In the genomic region with DNA sequence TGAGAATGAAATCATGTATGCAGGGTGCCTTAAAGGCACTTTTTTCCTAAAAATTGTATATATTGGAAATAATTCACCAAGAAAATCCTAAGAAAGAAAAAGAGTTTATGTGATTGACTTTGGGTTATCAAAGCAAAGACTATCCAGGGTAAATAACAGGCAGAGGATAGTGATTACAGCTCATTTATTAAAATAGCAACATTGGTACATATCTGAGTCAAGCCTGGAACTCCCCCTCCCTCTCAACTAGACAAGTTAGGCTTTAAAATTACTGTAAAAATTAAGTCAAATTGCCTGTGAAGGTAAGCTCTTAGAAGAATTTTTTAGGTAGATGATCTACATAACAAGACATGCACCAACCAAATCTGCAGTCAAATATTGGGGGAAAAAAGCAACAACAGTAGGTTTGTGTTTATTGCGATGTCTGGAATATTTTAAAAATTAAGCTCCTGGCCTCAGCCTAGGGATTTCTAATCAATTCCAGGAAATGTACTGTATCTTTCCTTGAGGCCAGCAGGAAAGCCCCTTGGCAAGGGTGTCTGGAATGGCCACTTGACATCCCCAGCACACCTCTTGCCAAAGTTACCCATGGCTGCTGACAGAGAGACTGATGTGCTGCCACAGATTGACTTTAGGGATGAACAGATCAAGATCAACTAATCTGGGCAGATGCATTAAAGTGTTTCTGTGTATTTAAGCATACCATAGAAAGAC, we compare ENCODE assay signal across 2 cellular contexts.
A peak's percentile ranks its signal among the peaks of the same experiment; 100 is the strongest.
TF ChIP-seq lines count a peak whose summit lies in the region.

No MANE protein-coding gene starts in this region.

TF ChIP-seq in K562, 482 proteins besides CTCF, POLR2A, EP300 and RAD21:
- TF ChIP-seq, protein P1, sequence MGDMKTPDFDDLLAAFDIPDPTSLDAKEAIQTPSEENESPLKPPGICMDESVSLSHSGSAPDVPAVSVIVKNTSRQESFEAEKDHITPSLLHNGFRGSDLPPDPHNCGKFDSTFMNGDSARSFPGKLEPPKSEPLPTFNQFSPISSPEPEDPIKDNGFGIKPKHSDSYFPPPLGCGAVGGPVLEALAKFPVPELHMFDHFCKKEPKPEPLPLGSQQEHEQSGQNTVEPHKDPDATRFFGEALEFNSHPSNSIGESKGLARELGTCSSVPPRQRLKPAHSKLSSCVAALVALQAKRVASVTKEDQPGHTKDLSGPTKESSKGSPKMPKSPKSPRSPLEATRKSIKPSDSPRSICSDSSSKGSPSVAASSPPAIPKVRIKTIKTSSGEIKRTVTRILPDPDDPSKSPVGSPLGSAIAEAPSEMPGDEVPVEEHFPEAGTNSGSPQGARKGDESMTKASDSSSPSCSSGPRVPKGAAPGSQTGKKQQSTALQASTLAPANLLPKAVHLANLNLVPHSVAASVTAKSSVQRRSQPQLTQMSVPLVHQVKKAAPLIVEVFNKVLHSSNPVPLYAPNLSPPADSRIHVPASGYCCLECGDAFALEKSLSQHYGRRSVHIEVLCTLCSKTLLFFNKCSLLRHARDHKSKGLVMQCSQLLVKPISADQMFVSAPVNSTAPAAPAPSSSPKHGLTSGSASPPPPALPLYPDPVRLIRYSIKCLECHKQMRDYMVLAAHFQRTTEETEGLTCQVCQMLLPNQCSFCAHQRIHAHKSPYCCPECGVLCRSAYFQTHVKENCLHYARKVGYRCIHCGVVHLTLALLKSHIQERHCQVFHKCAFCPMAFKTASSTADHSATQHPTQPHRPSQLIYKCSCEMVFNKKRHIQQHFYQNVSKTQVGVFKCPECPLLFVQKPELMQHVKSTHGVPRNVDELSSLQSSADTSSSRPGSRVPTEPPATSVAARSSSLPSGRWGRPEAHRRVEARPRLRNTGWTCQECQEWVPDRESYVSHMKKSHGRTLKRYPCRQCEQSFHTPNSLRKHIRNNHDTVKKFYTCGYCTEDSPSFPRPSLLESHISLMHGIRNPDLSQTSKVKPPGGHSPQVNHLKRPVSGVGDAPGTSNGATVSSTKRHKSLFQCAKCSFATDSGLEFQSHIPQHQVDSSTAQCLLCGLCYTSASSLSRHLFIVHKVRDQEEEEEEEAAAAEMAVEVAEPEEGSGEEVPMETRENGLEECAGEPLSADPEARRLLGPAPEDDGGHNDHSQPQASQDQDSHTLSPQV (IDR thresholded peaks at IDR 0.05): peak; percentile 58; the same call in 1 of the 2 replicates
- TF ChIP-seq BDP1 (IDR thresholded peaks at IDR 0.05; ENCODE audit: insufficient read depth, insufficient read length): no peak
- TF ChIP-seq, protein P2, sequence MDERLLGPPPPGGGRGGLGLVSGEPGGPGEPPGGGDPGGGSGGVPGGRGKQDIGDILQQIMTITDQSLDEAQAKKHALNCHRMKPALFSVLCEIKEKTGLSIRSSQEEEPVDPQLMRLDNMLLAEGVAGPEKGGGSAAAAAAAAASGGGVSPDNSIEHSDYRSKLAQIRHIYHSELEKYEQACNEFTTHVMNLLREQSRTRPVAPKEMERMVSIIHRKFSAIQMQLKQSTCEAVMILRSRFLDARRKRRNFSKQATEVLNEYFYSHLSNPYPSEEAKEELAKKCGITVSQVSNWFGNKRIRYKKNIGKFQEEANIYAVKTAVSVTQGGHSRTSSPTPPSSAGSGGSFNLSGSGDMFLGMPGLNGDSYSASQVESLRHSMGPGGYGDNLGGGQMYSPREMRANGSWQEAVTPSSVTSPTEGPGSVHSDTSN (CRISPR knock-in tag; IDR thresholded peaks at IDR 0.05; ENCODE audit: low read depth): no peak
- TF ChIP-seq, protein P2 (tag; conservative IDR thresholded peaks at IDR 0.05; ENCODE audit: low read depth): 0 out of 2 replicates have a peak, but pooled peaks have one; percentile 22
- peak; percentile 40 for TF ChIP-seq MEIS2 (IDR thresholded peaks at IDR 0.05; ENCODE audit: partially characterized antibody)
- TF ChIP-seq SMAD4 (CRISPR knock-in tag; conservative IDR thresholded peaks at IDR 0.05): 0 out of 2 replicates have a peak, but pooled peaks have one; percentile 34
TF ChIP-seq in K562: peak in this region for 4.

TF ChIP-seq in HepG2, 621 proteins besides CTCF, POLR2A, EP300 and RAD21:
- TF ChIP-seq, protein P3, sequence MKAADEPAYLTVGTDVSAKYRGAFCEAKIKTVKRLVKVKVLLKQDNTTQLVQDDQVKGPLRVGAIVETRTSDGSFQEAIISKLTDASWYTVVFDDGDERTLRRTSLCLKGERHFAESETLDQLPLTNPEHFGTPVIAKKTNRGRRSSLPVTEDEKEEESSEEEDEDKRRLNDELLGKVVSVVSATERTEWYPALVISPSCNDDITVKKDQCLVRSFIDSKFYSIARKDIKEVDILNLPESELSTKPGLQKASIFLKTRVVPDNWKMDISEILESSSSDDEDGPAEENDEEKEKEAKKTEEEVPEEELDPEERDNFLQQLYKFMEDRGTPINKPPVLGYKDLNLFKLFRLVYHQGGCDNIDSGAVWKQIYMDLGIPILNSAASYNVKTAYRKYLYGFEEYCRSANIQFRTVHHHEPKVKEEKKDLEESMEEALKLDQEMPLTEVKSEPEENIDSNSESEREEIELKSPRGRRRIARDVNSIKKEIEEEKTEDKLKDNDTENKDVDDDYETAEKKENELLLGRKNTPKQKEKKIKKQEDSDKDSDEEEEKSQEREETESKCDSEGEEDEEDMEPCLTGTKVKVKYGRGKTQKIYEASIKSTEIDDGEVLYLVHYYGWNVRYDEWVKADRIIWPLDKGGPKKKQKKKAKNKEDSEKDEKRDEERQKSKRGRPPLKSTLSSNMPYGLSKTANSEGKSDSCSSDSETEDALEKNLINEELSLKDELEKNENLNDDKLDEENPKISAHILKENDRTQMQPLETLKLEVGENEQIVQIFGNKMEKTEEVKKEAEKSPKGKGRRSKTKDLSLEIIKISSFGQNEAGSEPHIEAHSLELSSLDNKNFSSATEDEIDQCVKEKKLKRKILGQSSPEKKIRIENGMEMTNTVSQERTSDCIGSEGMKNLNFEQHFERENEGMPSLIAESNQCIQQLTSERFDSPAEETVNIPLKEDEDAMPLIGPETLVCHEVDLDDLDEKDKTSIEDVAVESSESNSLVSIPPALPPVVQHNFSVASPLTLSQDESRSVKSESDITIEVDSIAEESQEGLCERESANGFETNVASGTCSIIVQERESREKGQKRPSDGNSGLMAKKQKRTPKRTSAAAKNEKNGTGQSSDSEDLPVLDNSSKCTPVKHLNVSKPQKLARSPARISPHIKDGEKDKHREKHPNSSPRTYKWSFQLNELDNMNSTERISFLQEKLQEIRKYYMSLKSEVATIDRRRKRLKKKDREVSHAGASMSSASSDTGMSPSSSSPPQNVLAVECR (CRISPR knock-in tag; IDR thresholded peaks at IDR 0.05; ENCODE audit: borderline replicate concordance): no peak
- TF ChIP-seq, protein P4, sequence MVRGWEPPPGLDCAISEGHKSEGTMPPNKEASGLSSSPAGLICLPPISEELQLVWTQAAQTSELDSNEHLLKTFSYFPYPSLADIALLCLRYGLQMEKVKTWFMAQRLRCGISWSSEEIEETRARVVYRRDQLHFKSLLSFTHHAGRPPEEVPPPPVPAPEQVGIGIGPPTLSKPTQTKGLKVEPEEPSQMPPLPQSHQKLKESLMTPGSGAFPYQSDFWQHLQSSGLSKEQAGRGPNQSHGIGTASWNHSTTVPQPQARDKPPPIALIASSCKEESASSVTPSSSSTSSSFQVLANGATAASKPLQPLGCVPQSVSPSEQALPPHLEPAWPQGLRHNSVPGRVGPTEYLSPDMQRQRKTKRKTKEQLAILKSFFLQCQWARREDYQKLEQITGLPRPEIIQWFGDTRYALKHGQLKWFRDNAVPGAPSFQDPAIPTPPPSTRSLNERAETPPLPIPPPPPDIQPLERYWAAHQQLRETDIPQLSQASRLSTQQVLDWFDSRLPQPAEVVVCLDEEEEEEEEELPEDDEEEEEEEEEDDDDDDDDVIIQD (CRISPR knock-in tag; IDR thresholded peaks at IDR 0.05; ENCODE audit: low read depth): no peak
- TF ChIP-seq, protein P5, sequence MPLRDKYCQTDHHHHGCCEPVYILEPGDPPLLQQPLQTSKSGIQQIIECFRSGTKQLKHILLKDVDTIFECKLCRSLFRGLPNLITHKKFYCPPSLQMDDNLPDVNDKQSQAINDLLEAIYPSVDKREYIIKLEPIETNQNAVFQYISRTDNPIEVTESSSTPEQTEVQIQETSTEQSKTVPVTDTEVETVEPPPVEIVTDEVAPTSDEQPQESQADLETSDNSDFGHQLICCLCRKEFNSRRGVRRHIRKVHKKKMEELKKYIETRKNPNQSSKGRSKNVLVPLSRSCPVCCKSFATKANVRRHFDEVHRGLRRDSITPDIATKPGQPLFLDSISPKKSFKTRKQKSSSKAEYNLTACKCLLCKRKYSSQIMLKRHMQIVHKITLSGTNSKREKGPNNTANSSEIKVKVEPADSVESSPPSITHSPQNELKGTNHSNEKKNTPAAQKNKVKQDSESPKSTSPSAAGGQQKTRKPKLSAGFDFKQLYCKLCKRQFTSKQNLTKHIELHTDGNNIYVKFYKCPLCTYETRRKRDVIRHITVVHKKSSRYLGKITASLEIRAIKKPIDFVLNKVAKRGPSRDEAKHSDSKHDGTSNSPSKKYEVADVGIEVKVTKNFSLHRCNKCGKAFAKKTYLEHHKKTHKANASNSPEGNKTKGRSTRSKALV (CRISPR knock-in tag; IDR thresholded peaks at IDR 0.05): no peak
- TF ChIP-seq SP140L (CRISPR knock-in tag; IDR thresholded peaks at IDR 0.05; ENCODE audit: borderline replicate concordance): no peak
- no peak for TF ChIP-seq ZNF17 (CRISPR knock-in tag; IDR thresholded peaks at IDR 0.05)
- no peak for TF ChIP-seq CAMTA2 (CRISPR knock-in tag; IDR thresholded peaks at IDR 0.05; ENCODE audit: borderline replicate concordance)
- no peak for TF ChIP-seq TOPORS (CRISPR knock-in tag; IDR thresholded peaks at IDR 0.05)
- TF ChIP-seq ZFP36L2 (CRISPR knock-in tag; IDR thresholded peaks at IDR 0.05): no peak
- TF ChIP-seq ZNF878 (CRISPR knock-in tag; IDR thresholded peaks at IDR 0.05): no peak
